Comparison of ENCODE assay signal across 24 cellular contexts in genomic region chr6:168667428-168667805, GRCh38.
DNase-seq lines count a peak whose midpoint lies in the region; ATAC-seq and TF ChIP-seq lines count a peak whose summit lies in the region.
"Had no signal": no experiment of that assay in that cellular context is flagged by ENCODE, and none has a peak within 500 bp of the region (broad histone marks: within the 10 kb centered on the region; RNA-seq: fewer than 3 reads in every experiment).

No MANE protein-coding gene starts in this region.

- no peak for TF ChIP-seq CTCF in WTC11 (IDR thresholded peaks at IDR 0.05)
- TF ChIP-seq CTCF in esophagus squamous epithelium (IDR thresholded peaks at IDR 0.05), result no peak
- TF ChIP-seq CTCF in nephron progenitor cell (IDR thresholded peaks at IDR 0.05), result no peak
- no peak for TF ChIP-seq CTCF in upper lobe of right lung (IDR thresholded peaks at IDR 0.05)

- H3K36me3 ChIP-seq in esophagus squamous epithelium, result no peaks in the 10 kb centered on the region
- H3K36me3 ChIP-seq in upper lobe of right lung, result no peaks in the 10 kb centered on the region

- DNase-seq in WTC11 (ENCODE audit: low spot score) (no peak), esophagus squamous epithelium (lab: John Stamatoyannopoulos, UW) (no peak), nephron progenitor cell (no peak), upper lobe of right lung (peak; percentile 13), NCI-H2227 (lab: John Stamatoyannopoulos, UW; ENCODE audit: unreplicated experiment) (no peak), NCI-H526 (lab: John Stamatoyannopoulos, UW) (no peak)
- no peak for DNase-seq in stimulated activated CD4-positive, alpha-beta T cell treated with anti-CD3 and anti-CD28 coated beads, Interleukin-2, amount 100 ng/mL, for 48 hours
- DNase-seq: C1 segment of cervical spinal cord; CD4-positive, alpha-beta memory T cell; COR-L47; DMS79; EL; GDM1; MM.1S; NCI-H2029; NCI-H446 treated with DMSO at 0.1 percent for 48 hours; NCI-H69; SIG-M5; SK-N-SH had no signal

- no peak for ATAC-seq in WTC11
- no peak for ATAC-seq in upper lobe of right lung
- ATAC-seq: HCT116, Panc1 had no signal

- WGBS in esophagus squamous epithelium, 2 donors, result 87 to 98% methylated on average over 5 to 7 of the region's 7 CpGs

- no peak overlapping the region for H3K4me3 ChIP-seq in esophagus squamous epithelium
- no peak overlapping the region for H3K4me3 ChIP-seq in upper lobe of right lung

- peak overlapping the region in 3 of 4 donors; percentile 48 to 72 (median 59) for H3K27ac ChIP-seq in esophagus squamous epithelium
- no peak overlapping the region for H3K27ac ChIP-seq in upper lobe of right lung
- H3K27ac ChIP-seq: HL-60, KMS-11 had no signal

- CTCF ChIA-PET in WTC11 (lab: Charles Lee), result interaction anchor here (1.7 kb wide), 1 partner anchor 31 kb away, joined by 4 read pairs; no protein-coding TSS in a partner anchor

- POLR2A ChIA-PET in WTC11 (lab: Charles Lee), result no interaction called here

- H3K4me1 Mint-ChIP-seq in WTC11 (peaks cover 41% of the 10 kb centered on the region), nephron progenitor cell (peaks cover 78% of the 10 kb centered on the region)
- H3K4me1 Mint-ChIP-seq: CD4-positive, alpha-beta memory T cell had no signal

- peaks cover 0 to 25% (median 4%) of the 10 kb centered on the region in 3 donors for H3K4me1 ChIP-seq in esophagus squamous epithelium
- no peaks in the 10 kb centered on the region for H3K4me1 ChIP-seq in upper lobe of right lung

- intact Hi-C loops in esophagus squamous epithelium (cut with DNase I) (no loop called here), upper lobe of right lung (cut with DNase I) (no loop called here)

- peaks cover 3% of the 10 kb centered on the region; the same call in 1 of the 2 replicates for H3K9me3 Mint-ChIP-seq in WTC11
- H3K9me3 Mint-ChIP-seq in nephron progenitor cell, result no peaks in the 10 kb centered on the region

- H3K27me3 Mint-ChIP-seq in WTC11 (ENCODE audit: low read depth) (no peaks in the 10 kb centered on the region), nephron progenitor cell (ENCODE audit: low read depth, poor library complexity) (peaks cover 5% of the 10 kb centered on the region)
- H3K27me3 Mint-ChIP-seq: IgD-negative memory B cell had no signal

- peaks cover 0 to 9% (median 0%) of the 10 kb centered on the region in 4 donors for H3K27me3 ChIP-seq in esophagus squamous epithelium
- no peaks in the 10 kb centered on the region for H3K27me3 ChIP-seq in upper lobe of right lung

- TF ChIP-seq POLR2A in esophagus squamous epithelium (IDR thresholded peaks at IDR 0.05), result no peak

- H3K27ac Mint-ChIP-seq in WTC11 (peak overlapping the region; percentile 41; the same call in 1 of the 2 replicates), nephron progenitor cell (peak overlapping the region; percentile 93)
- H3K27ac Mint-ChIP-seq: CD4-positive, alpha-beta memory T cell; IgD-negative memory B cell had no signal

- H3K4me3 Mint-ChIP-seq in WTC11, result no peak overlapping the region
- peak overlapping the region; percentile 36 for H3K4me3 Mint-ChIP-seq in nephron progenitor cell
- H3K4me3 Mint-ChIP-seq: CD4-positive, alpha-beta memory T cell; IgD-negative memory B cell had no signal

- H3K9me3 ChIP-seq in esophagus squamous epithelium (no peaks in the 10 kb centered on the region), upper lobe of right lung (no peaks in the 10 kb centered on the region)
- H3K9me3 ChIP-seq: SK-N-SH had no signal

- H3K36me3 Mint-ChIP-seq in WTC11 (no peaks in the 10 kb centered on the region; the same call in 1 of the 2 replicates), nephron progenitor cell (ENCODE audit: low read depth) (no peaks in the 10 kb centered on the region)
- H3K36me3 Mint-ChIP-seq: CD4-positive, alpha-beta memory T cell; IgD-negative memory B cell had no signal

TF ChIP-seq in WTC11, 78 proteins besides CTCF, POLR2A, EP300 and RAD21:
- TF ChIP-seq ZNF532 (CRISPR knock-in tag; IDR thresholded peaks at IDR 0.05; ENCODE audit: borderline replicate concordance) (no peak), CREB1 (CRISPR knock-in tag; IDR thresholded peaks at IDR 0.05) (no peak), ZNF512 (CRISPR knock-in tag; IDR thresholded peaks at IDR 0.05; ENCODE audit: borderline replicate concordance) (no peak), PREB (CRISPR knock-in tag; IDR thresholded peaks at IDR 0.05; ENCODE audit: borderline replicate concordance) (no peak), TCF7 (CRISPR knock-in tag; IDR thresholded peaks at IDR 0.05; ENCODE audit: low read depth) (no peak)
